In genomic region chr12:52904509-52905300, GRCh38 we compare ENCODE assay signal across 1 cellular context.
A peak's percentile ranks its signal among the peaks of the same experiment; 100 is the strongest.
TF ChIP-seq lines count a peak whose summit lies in the region.

TSS of gene KRT8 (minus strand) at chr12:52905076. CDS start at chr12:52904981, 95 bp downstream.

TF ChIP-seq in HEK293, 187 proteins besides CTCF, POLR2A, EP300 and RAD21 (continued from another document):
- TF ChIP-seq, protein P1, sequence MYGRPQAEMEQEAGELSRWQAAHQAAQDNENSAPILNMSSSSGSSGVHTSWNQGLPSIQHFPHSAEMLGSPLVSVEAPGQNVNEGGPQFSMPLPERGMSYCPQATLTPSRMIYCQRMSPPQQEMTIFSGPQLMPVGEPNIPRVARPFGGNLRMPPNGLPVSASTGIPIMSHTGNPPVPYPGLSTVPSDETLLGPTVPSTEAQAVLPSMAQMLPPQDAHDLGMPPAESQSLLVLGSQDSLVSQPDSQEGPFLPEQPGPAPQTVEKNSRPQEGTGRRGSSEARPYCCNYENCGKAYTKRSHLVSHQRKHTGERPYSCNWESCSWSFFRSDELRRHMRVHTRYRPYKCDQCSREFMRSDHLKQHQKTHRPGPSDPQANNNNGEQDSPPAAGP (tag by site-specific recombination; IDR thresholded peaks at IDR 0.05): 0 out of 2 replicates have a peak, but pooled peaks have one; percentile 19
- TF ChIP-seq ZBTB20 (tag by site-specific recombination; IDR thresholded peaks at IDR 0.05) (peak; percentile 81; the same call in 1 of the 2 replicates), ZFP37 (tag by site-specific recombination; IDR thresholded peaks at IDR 0.05) (0 out of 2 replicates have a peak, but pooled peaks have one; percentile 61), ZBTB48 (tag by site-specific recombination; IDR thresholded peaks at IDR 0.05) (peak; percentile 2), IKZF3 (tag by site-specific recombination; IDR thresholded peaks at IDR 0.05) (peak; percentile 90), ZNF660 (tag by site-specific recombination; IDR thresholded peaks at IDR 0.05) (0 out of 2 replicates have a peak, but pooled peaks have one; percentile 44), GLIS1 (tag by site-specific recombination; IDR thresholded peaks at IDR 0.05) (peak; percentile 80), PRDM10 (tag by site-specific recombination; IDR thresholded peaks at IDR 0.05) (peak; percentile 62; the same call in 1 of the 2 replicates), ZNF610 (tag by site-specific recombination; IDR thresholded peaks at IDR 0.05; ENCODE audit: borderline replicate concordance) (0 out of 2 replicates have a peak, but pooled peaks have one; percentile 35), ZNF169 (tag by site-specific recombination; IDR thresholded peaks at IDR 0.05) (0 out of 2 replicates have a peak, but pooled peaks have one; percentile 72), ZNF654 (tag by site-specific recombination; IDR thresholded peaks at IDR 0.05; ENCODE audit: low read depth) (peak; percentile 40), SP2 (tag by site-specific recombination; IDR thresholded peaks at IDR 0.05) (peak; percentile 53), KLF1 (tag by site-specific recombination; IDR thresholded peaks at IDR 0.05) (0 out of 2 replicates have a peak, but pooled peaks have one; percentile 9), ZFP69B (tag by site-specific recombination; IDR thresholded peaks at IDR 0.05) (peak; percentile 77; the same call in 1 of the 2 replicates), KLF8 (tag by site-specific recombination; IDR thresholded peaks at IDR 0.05) (peak; percentile 49), ZNF10 (tag by site-specific recombination; IDR thresholded peaks at IDR 0.05) (peak; percentile 67), ZNF394 (tag by site-specific recombination; IDR thresholded peaks at IDR 0.05; ENCODE audit: borderline replicate concordance) (peak; percentile 96), SP3 (tag by site-specific recombination; IDR thresholded peaks at IDR 0.05) (peak; percentile 76), ZBTB8A (tag by site-specific recombination; IDR thresholded peaks at IDR 0.05) (peak; percentile 39), ZSCAN30 (tag by site-specific recombination; IDR thresholded peaks at IDR 0.05) (peak; percentile 87), ZFP41 (tag by site-specific recombination; IDR thresholded peaks at IDR 0.05; ENCODE audit: borderline replicate concordance) (0 out of 2 replicates have a peak, but pooled peaks have one; percentile 41), ZNF335 (tag by site-specific recombination; conservative IDR thresholded peaks at IDR 0.05) (0 out of 2 replicates have a peak, but pooled peaks have one; percentile 18)
- TF ChIP-seq, protein P2, sequence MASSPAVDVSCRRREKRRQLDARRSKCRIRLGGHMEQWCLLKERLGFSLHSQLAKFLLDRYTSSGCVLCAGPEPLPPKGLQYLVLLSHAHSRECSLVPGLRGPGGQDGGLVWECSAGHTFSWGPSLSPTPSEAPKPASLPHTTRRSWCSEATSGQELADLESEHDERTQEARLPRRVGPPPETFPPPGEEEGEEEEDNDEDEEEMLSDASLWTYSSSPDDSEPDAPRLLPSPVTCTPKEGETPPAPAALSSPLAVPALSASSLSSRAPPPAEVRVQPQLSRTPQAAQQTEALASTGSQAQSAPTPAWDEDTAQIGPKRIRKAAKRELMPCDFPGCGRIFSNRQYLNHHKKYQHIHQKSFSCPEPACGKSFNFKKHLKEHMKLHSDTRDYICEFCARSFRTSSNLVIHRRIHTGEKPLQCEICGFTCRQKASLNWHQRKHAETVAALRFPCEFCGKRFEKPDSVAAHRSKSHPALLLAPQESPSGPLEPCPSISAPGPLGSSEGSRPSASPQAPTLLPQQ (tag by site-specific recombination; IDR thresholded peaks at IDR 0.05): peak; percentile 45
- TF ChIP-seq, protein P3, sequence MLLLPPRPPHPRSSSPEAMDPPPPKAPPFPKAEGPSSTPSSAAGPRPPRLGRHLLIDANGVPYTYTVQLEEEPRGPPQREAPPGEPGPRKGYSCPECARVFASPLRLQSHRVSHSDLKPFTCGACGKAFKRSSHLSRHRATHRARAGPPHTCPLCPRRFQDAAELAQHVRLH (tag by site-specific recombination; IDR thresholded peaks at IDR 0.05): 0 out of 2 replicates have a peak, but pooled peaks have one; percentile 45
